ENCODE assay signal across 20 cellular contexts in genomic region chr18:21762181-21762772, GRCh38.
"Had no signal": no experiment of that assay in that cellular context is flagged by ENCODE, and none has a peak within 500 bp of the region (broad histone marks: within the 10 kb centered on the region; RNA-seq: fewer than 3 reads in every experiment).

No MANE protein-coding gene starts in this region.

- H3K4me1 ChIP-seq: testis had no signal

- DNase-seq: activated CD4-positive, alpha-beta T cell treated with anti-CD3 and anti-CD28 coated beads for 36 hours; activated CD4-positive, CD25-positive, alpha-beta regulatory T cell; activated CD8-positive, alpha-beta memory T cell treated with anti-CD3 and anti-CD28 coated beads, Interleukin-2, amount 10 ng/mL, durations not matched to agents 7 days and 5 days; activated CD8-positive, alpha-beta T cell treated with anti-CD3 and anti-CD28 coated beads, Interleukin-2, amount 10 ng/mL, durations not matched to agents 7 days and 5 days; activated naive CD4-positive, alpha-beta T cell; activated T-cell treated with anti-CD3 and anti-CD28 coated beads, Interleukin-2, amount 50 U/mL, for 72 hours; anterior cingulate cortex; endodermal cell; foreskin melanocyte; islet precursor cell; left ventricle myocardium inferior; mucosa of descending colon; right cardiac atrium; stimulated activated CD4-positive, alpha-beta T cell treated with anti-CD3 and anti-CD28 coated beads, Interleukin-4, amount 100 ng/mL, for 1 hour; stimulated activated naive CD8-positive, alpha-beta T cell treated with anti-CD3 and anti-CD28 coated beads, Interleukin-15, Interleukin-2, amounts not matched to agents 100 U/mL and 50 U/mL, for 24 hours; testis; transverse colon had no signal

- ATAC-seq: activated CD4-positive, alpha-beta T cell treated with anti-CD3 and anti-CD28 coated beads for 36 hours; activated CD8-positive, alpha-beta memory T cell treated with anti-CD3 and anti-CD28 coated beads, Interleukin-2, amount 10 ng/mL, durations not matched to agents 7 days and 5 days; activated CD8-positive, alpha-beta T cell treated with anti-CD3 and anti-CD28 coated beads, Interleukin-2, amount 10 ng/mL, durations not matched to agents 7 days and 5 days; activated naive CD4-positive, alpha-beta T cell treated with anti-CD3 and anti-CD28 coated beads, Interleukin-2, amount 50 U/mL, for 72 hours; activated T-cell treated with anti-CD3 and anti-CD28 coated beads, Interleukin-2, amount 50 U/mL, for 72 hours; mucosa of descending colon; natural killer cell treated with Interleukin-12 subunit alpha and Interleukin-12 subunit beta and Interleukin-15 and Interleukin-18, amount 100 ng/mL, for 72 hours; right cardiac atrium; stimulated activated naive CD8-positive, alpha-beta T cell treated with anti-CD3 and anti-CD28 coated beads, Interleukin-15, Interleukin-2, amounts not matched to agents 100 U/mL and 50 U/mL, for 24 hours had no signal

- H3K27ac ChIP-seq: esophagus muscularis mucosa, left ventricle myocardium inferior, testis, transverse colon had no signal

- H3K27me3 ChIP-seq: esophagus muscularis mucosa, testis, transverse colon had no signal

- H3K9me3 ChIP-seq: esophagus muscularis mucosa, left ventricle myocardium inferior, mucosa of descending colon, testis, transverse colon had no signal

- H3K4me3 ChIP-seq: esophagus muscularis mucosa, left ventricle myocardium inferior, mucosa of descending colon, testis, transverse colon had no signal
